Comparison of ENCODE assay signal across 15 cellular contexts in genomic region chr5:59180515-59180914, GRCh38.
DNase-seq lines count a peak whose midpoint lies in the region; ATAC-seq and TF ChIP-seq lines count a peak whose summit lies in the region.
"Had no signal": no experiment of that assay in that cellular context is flagged by ENCODE, and none has a peak within 500 bp of the region (broad histone marks: within the 10 kb centered on the region; RNA-seq: fewer than 3 reads in every experiment).

No MANE protein-coding gene starts in this region.

- no peak overlapping the region for H3K27ac Mint-ChIP-seq in activated T-cell treated with anti-CD3 and anti-CD28 coated beads, Interleukin-2, amount 50 U/mL, for 24 hours
- H3K27ac Mint-ChIP-seq: CD14-positive monocyte had no signal

- DNase-seq in HAP-1 (ENCODE audit: low spot score in 2 of 2) (no peak), NCI-H748 (lab: John Stamatoyannopoulos, UW; ENCODE audit: unreplicated experiment) (no peak)
- no peak for DNase-seq in stimulated activated CD4-positive, alpha-beta T cell treated with anti-CD3 and anti-CD28 coated beads, Interleukin-2, amount 100 ng/mL, for 24 hours
- no peak for DNase-seq in activated T-cell treated with anti-CD3 and anti-CD28 coated beads, Interleukin-2, amount 50 U/mL, for 24 hours
- DNase-seq: left ventricle myocardium superior, MV-4-11, NCI-H524, SHP77 had no signal

- H2AFZ ChIP-seq in KMS-11 (ENCODE audit: low read depth), result no peak overlapping the region

- H3K9ac ChIP-seq in KMS-11, result no peak overlapping the region

- no peak overlapping the region for H3K4me3 Mint-ChIP-seq in activated T-cell treated with anti-CD3 and anti-CD28 coated beads, Interleukin-2, amount 50 U/mL, for 24 hours
- H3K4me3 Mint-ChIP-seq: CD14-positive monocyte had no signal

- H3K4me2 ChIP-seq in KMS-11, result peak overlapping the region; percentile 69; the same call in 1 of the 2 replicates

- no peak for TF ChIP-seq CTCF in KMS-11 (conservative IDR thresholded peaks at IDR 0.05; ENCODE audit: low read depth, low read length)

- ATAC-seq in GM18868 (IDR thresholded peaks at IDR 0.05; ENCODE audit: unreplicated experiment), result peak; percentile 92
- peak; percentile 74 for ATAC-seq in GM21515 (IDR thresholded peaks at IDR 0.05; ENCODE audit: unreplicated experiment)
- peak; percentile 79 for ATAC-seq in HG03039 (IDR thresholded peaks at IDR 0.05; ENCODE audit: unreplicated experiment)
- ATAC-seq: left ventricle myocardium superior had no signal

- in situ Hi-C loops in HAP-1 (cut with MboI; ENCODE audit: low sequenced_read_pairs), result loop anchor here (25.0 kb wide), 3 partner anchors 207 to 482 kb away; no protein-coding TSS in a partner anchor

- no peaks in the 10 kb centered on the region for H3K27me3 ChIP-seq in KMS-11 (ENCODE audit: insufficient read depth, low read depth)
- H3K27me3 ChIP-seq in HAP-1 (ENCODE audit: low read depth), result 0 out of 2 replicates have a peak, but pooled peaks cover 3% of the 10 kb centered on the region
- H3K27me3 ChIP-seq: neutrophil had no signal

- H3K36me3 ChIP-seq in KMS-11 (ENCODE audit: insufficient read depth) (no peaks in the 10 kb centered on the region), HAP-1 (replicated peaks) (no peaks in the 10 kb centered on the region)

- H3K4me1 Mint-ChIP-seq in activated T-cell treated with anti-CD3 and anti-CD28 coated beads, Interleukin-2, amount 50 U/mL, for 24 hours (ENCODE audit: low read depth), result peaks cover 7% of the 10 kb centered on the region

- H3K9me3 Mint-ChIP-seq in activated T-cell treated with anti-CD3 and anti-CD28 coated beads, Interleukin-2, amount 50 U/mL, for 24 hours, result no peaks in the 10 kb centered on the region
- H3K9me3 Mint-ChIP-seq: CD14-positive monocyte had no signal

- no peaks in the 10 kb centered on the region for H3K9me3 ChIP-seq in HAP-1
- H3K9me3 ChIP-seq: neutrophil had no signal

- no peak overlapping the region for H3K4me3 ChIP-seq in KMS-11 (IDR thresholded peaks at IDR 0.05; ENCODE audit: insufficient read depth, low read depth, low read length)
- H3K4me3 ChIP-seq in HAP-1, result no peak overlapping the region

- no peaks in the 10 kb centered on the region for H4K20me1 ChIP-seq in KMS-11 (ENCODE audit: insufficient read depth)

- no peaks in the 10 kb centered on the region for H3K79me2 ChIP-seq in KMS-11 (ENCODE audit: insufficient read depth, low read depth)

- H3K4me1 ChIP-seq in KMS-11 (ENCODE audit: low read depth, poor library complexity, severe bottlenecking) (peaks cover 60% of the 10 kb centered on the region), HAP-1 (no peaks in the 10 kb centered on the region)

- no peaks in the 10 kb centered on the region for H3K36me3 Mint-ChIP-seq in activated T-cell treated with anti-CD3 and anti-CD28 coated beads, Interleukin-2, amount 50 U/mL, for 24 hours (ENCODE audit: low read depth)
- H3K36me3 Mint-ChIP-seq: CD14-positive monocyte had no signal

- no peak overlapping the region for H3K27ac ChIP-seq in KMS-11
- H3K27ac ChIP-seq: neutrophil, VCaP had no signal

- peaks cover 3% of the 10 kb centered on the region for H3K27me3 Mint-ChIP-seq in activated T-cell treated with anti-CD3 and anti-CD28 coated beads, Interleukin-2, amount 50 U/mL, for 24 hours
